8 cellular contexts compared by ENCODE assay signal in genomic region chr3:195895078-195895899, GRCh38. TPM values are rescaled to one million over a fixed set of nuclear protein-coding genes. Genes with fewer than 3 reads are reported as not detected.
DNase-seq lines count a peak whose midpoint lies in the region; ATAC-seq and TF ChIP-seq lines count a peak whose summit lies in the region.

No MANE protein-coding gene starts in this region.

- H3K4me1 Mint-ChIP-seq in Calu3 (ENCODE audit: low read depth, unreplicated experiment) = peaks cover 34% of the 10 kb centered on the region
- peaks cover 39% of the 10 kb centered on the region for H3K4me1 Mint-ChIP-seq in activated naive CD8-positive, alpha-beta T cell treated with anti-CD3 and anti-CD28 coated beads for 36 hours

- H3K9me3 Mint-ChIP-seq in Calu3 (ENCODE audit: low read depth, unreplicated experiment) = no peaks in the 10 kb centered on the region
- no peaks in the 10 kb centered on the region for H3K9me3 Mint-ChIP-seq in activated naive CD8-positive, alpha-beta T cell treated with anti-CD3 and anti-CD28 coated beads for 36 hours

- H3K4me3 ChIP-seq in right cardiac atrium (ENCODE audit: low read length) (peak overlapping the region; percentile 65), retinal pigment epithelial cell (ENCODE audit: low read length) (peak overlapping the region; percentile 66)

- intact Hi-C loops in Calu3 (cut with micrococcal nuclease; ENCODE audit: unreplicated experiment) = loop anchor here (2.0 kb wide), 1 partner anchor 20 kb away; no protein-coding TSS in a partner anchor
- intact Hi-C loops in right cardiac atrium (cut with DNase I) = loop anchor here in 3 of 4 donors (2.0 to 5.0 kb wide), 3 partner anchors 18 to 36 kb away; no protein-coding TSS in a partner anchor

- no peaks in the 10 kb centered on the region for H3K27me3 Mint-ChIP-seq in Calu3 (ENCODE audit: unreplicated experiment)
- no peaks in the 10 kb centered on the region for H3K27me3 Mint-ChIP-seq in activated naive CD8-positive, alpha-beta T cell treated with anti-CD3 and anti-CD28 coated beads for 36 hours

- DNase-seq in Calu3 (peak; percentile 72), HuH-7.5 (ENCODE audit: low spot score) (peak; percentile 80), SK-N-DZ (ENCODE audit: low spot score) (peak; percentile 75), right cardiac atrium (peak; percentile 45 to 83 (median 79)), retinal pigment epithelial cell (ENCODE audit: low read depth) (no peak), NCI-H2029 treated with DMSO at 0.1 percent for 48 hours (lab: John Stamatoyannopoulos, UW) (no peak)
- DNase-seq in activated naive CD8-positive, alpha-beta T cell treated with anti-CD3 and anti-CD28 coated beads for 36 hours = peak; percentile 80

- WGBS in right cardiac atrium = under 1% methylated on average over 60 of the region's 60 CpGs

- H3K9me3 ChIP-seq in right cardiac atrium (ENCODE audit: control insufficient read depth, low read length) = no peaks in the 10 kb centered on the region

- H3K4me3 Mint-ChIP-seq in Calu3 (ENCODE audit: low read depth, unreplicated experiment) = peak overlapping the region; percentile 83
- peak overlapping the region; percentile 86 for H3K4me3 Mint-ChIP-seq in activated naive CD8-positive, alpha-beta T cell treated with anti-CD3 and anti-CD28 coated beads for 36 hours

- no TSS peak for BruUV-seq in Calu3 (replicated peaks; lab: Mats Ljungman, UMichigan)

- peaks cover 24% of the 10 kb centered on the region for H3K36me3 Mint-ChIP-seq in Calu3 (ENCODE audit: insufficient read depth, unreplicated experiment)
- peaks cover 5% of the 10 kb centered on the region for H3K36me3 Mint-ChIP-seq in activated naive CD8-positive, alpha-beta T cell treated with anti-CD3 and anti-CD28 coated beads for 36 hours

- ATAC-seq in GM21423 (IDR thresholded peaks at IDR 0.05; ENCODE audit: unreplicated experiment) (peak; percentile 57), right cardiac atrium (peak; percentile 9 to 40)

- H3K4me1 ChIP-seq in right cardiac atrium (ENCODE audit: control insufficient read depth, insufficient read depth, low read length) = peaks cover 17% of the 10 kb centered on the region

- peak overlapping the region; percentile 68 for H3K27ac ChIP-seq in right cardiac atrium (ENCODE audit: low read length)

- CTCF ChIA-PET in Calu3 (lab: Charles Lee) = interaction anchor here (0.6 to 2.0 kb wide), 13 partner anchors 12 to 335 kb away, joined by 3 to 32 read pairs (median 8); partner anchors contain the start of gene TNK2

- TF ChIP-seq CTCF in Calu3 (IDR thresholded peaks at IDR 0.05; ENCODE audit: unreplicated experiment) (peak; percentile 82), retinal pigment epithelial cell (conservative IDR thresholded peaks at IDR 0.05; ENCODE audit: low read depth, low read length) (peak; percentile 44)

- no peaks in the 10 kb centered on the region for H3K27me3 ChIP-seq in right cardiac atrium (ENCODE audit: control insufficient read depth, insufficient read depth)

- peak overlapping the region; percentile 50 for H3K27ac Mint-ChIP-seq in Calu3 (ENCODE audit: unreplicated experiment)
- peak overlapping the region; percentile 82 for H3K27ac Mint-ChIP-seq in activated naive CD8-positive, alpha-beta T cell treated with anti-CD3 and anti-CD28 coated beads for 36 hours

RNA-seq across cellular contexts. Expression of gene TNK2, which starts 13.1 kb away (rescaled TPM):
- total RNA-seq in Calu3 (2022) (50.4 and 53.0 TPM in 2 replicates), right cardiac atrium (100 to 1,000 TPM in 1 of 4 donors, 10 to 100 TPM in 3; 74.7 to 162 (median 84.2) TPM)
- polyA plus RNA-seq in SK-N-DZ (2014; cell fraction: cytosol; rRNA removed) = 9.0 and 13.8 TPM in 2 replicates
- 39.4 and 56.8 TPM in 2 replicates for polyA plus RNA-seq in SK-N-DZ (2014; cell fraction: nucleus; rRNA removed)
- total RNA-seq in activated naive CD8-positive, alpha-beta T cell treated with anti-CD3 and anti-CD28 coated beads for 36 hours = 10 to 100 TPM; 34.6 to 35.1 TPM
- 40.1 TPM for polyA plus RNA-seq in right cardiac atrium

Comparison
In these comparisons a context has a peak if more than half of its experiments do, and no peak if none do; other contexts are left out.
1. DNase-seq: peak in Calu3 (single experiment), HuH-7.5 (single experiment), SK-N-DZ (single experiment), activated naive CD8-positive, alpha-beta T cell treated with anti-CD3 and anti-CD28 coated beads for 36 hours (single experiment) and right cardiac atrium (3 of 3); none in retinal pigment epithelial cell (single experiment) and NCI-H2029 treated with DMSO at 0.1 percent for 48 hours (single experiment).